14 cellular contexts compared by ENCODE assay signal in genomic region chr13:33227927-33228644, GRCh38. TPM values are rescaled to one million over a fixed set of nuclear protein-coding genes. Genes with fewer than 3 reads are reported as not detected.
DNase-seq lines count a peak whose midpoint lies in the region; ATAC-seq and TF ChIP-seq lines count a peak whose summit lies in the region.
"Had no signal": no experiment of that assay in that cellular context is flagged by ENCODE, and none has a peak within 500 bp of the region (broad histone marks: within the 10 kb centered on the region; RNA-seq: fewer than 3 reads in every experiment).

No MANE protein-coding gene starts in this region.

- H3K4me1 Mint-ChIP-seq in chondrocyte (ENCODE audit: low read depth) (peaks cover 63% of the 10 kb centered on the region), CD14-positive monocyte (peaks cover 12% of the 10 kb centered on the region)

- H3K4me3 Mint-ChIP-seq in chondrocyte (ENCODE audit: unreplicated experiment): no peak overlapping the region
- H3K4me3 Mint-ChIP-seq in CD14-positive monocyte: no peak overlapping the region
- H3K4me3 Mint-ChIP-seq: activated CD4-positive, alpha-beta T cell treated with anti-CD3 and anti-CD28 coated beads for 36 hours; stimulated activated naive CD8-positive, alpha-beta T cell treated with anti-CD3 and anti-CD28 coated beads, Interleukin-15, amount 100 ng/mL, for 72 hours had no signal

- intact Hi-C loops in A673 (cut with micrococcal nuclease; ENCODE audit: unreplicated experiment) (loop anchor here (1.0 to 5.0 kb wide), 3 partner anchors 209 to 314 kb away; no protein-coding TSS in a partner anchor), CD14-positive monocyte (cut with micrococcal nuclease) (loop anchor here in 1 of 2 donors (5.0 kb wide), 1 partner anchor 494 kb away; no protein-coding TSS in a partner anchor)

- H3K27me3 Mint-ChIP-seq in chondrocyte (ENCODE audit: low read depth): no peaks in the 10 kb centered on the region
- peaks cover 0 to 4% (median 0%) of the 10 kb centered on the region in 3 donors for H3K27me3 Mint-ChIP-seq in CD14-positive monocyte (ENCODE audit: low read depth in 3 of 3)
- H3K27me3 Mint-ChIP-seq: stimulated activated naive CD8-positive, alpha-beta T cell treated with anti-CD3 and anti-CD28 coated beads, Interleukin-15, amount 100 ng/mL, for 72 hours had no signal

- peak overlapping the region; percentile 71 for H3K27ac ChIP-seq in A673 (ENCODE audit: low read depth, low read length, poor library complexity, severe bottlenecking)

- peaks cover 52% of the 10 kb centered on the region for H3K4me1 ChIP-seq in A673 (ENCODE audit: insufficient read depth, low read length, poor library complexity, severe bottlenecking)

- no TSS peak for BruUV-seq in A673 (replicated peaks; lab: Mats Ljungman, UMichigan)

- peak; percentile 13 for ATAC-seq in HG03460 (IDR thresholded peaks at IDR 0.05; ENCODE audit: unreplicated experiment)
- no peak for ATAC-seq in HG02885 (IDR thresholded peaks at IDR 0.05; ENCODE audit: poor library complexity, unreplicated experiment)
- ATAC-seq in HG03469 (IDR thresholded peaks at IDR 0.05; ENCODE audit: unreplicated experiment): no peak

- no peak overlapping the region for H3K4me3 ChIP-seq in A673 (ENCODE audit: low read depth, low read length, poor library complexity, severe bottlenecking)
- H3K4me3 ChIP-seq: pancreas had no signal

- POLR2A ChIA-PET in A673 (lab: Charles Lee; ENCODE audit: low non-redundant PET): no interaction called here

- H3K36me3 ChIP-seq in A673 (ENCODE audit: insufficient read depth, low read length, poor library complexity, severe bottlenecking): no peaks in the 10 kb centered on the region
- H3K36me3 ChIP-seq: pancreas had no signal

- H3K27ac Mint-ChIP-seq in chondrocyte (ENCODE audit: unreplicated experiment) (peak overlapping the region; percentile 89), CD14-positive monocyte (peak overlapping the region in 1 of 7 donors; percentile 67)

- H3K9me3 ChIP-seq in A673 (ENCODE audit: low read depth, low read length, poor library complexity, severe bottlenecking): peaks cover 5% of the 10 kb centered on the region
- H3K9me3 ChIP-seq: pancreas had no signal

- no peak for DNase-seq in A673 (ENCODE audit: low spot score)
- DNase-seq in chondrocyte (ENCODE audit: low spot score): no peak
- DNase-seq in myocyte (ENCODE audit: low read depth): peak; percentile 57
- no peak for DNase-seq in activated effector memory CD4-positive, alpha-beta T cell treated with anti-CD3 and anti-CD28 coated beads, Interleukin-2, amount 50 U/mL, for 16 hours
- DNase-seq in CD14-positive monocyte (ENCODE audit: low spot score): no peak
- DNase-seq: activated CD4-positive, alpha-beta T cell treated with anti-CD3 and anti-CD28 coated beads for 36 hours; activated gamma-delta T cell; DMS 273 treated with DMSO at 0.1 percent for 48 hours; pancreas; stimulated activated CD4-positive, alpha-beta T cell treated with anti-CD3 and anti-CD28 coated beads, Interleukin-2, amount 100 ng/mL, for 48 hours had no signal

- TF ChIP-seq CTCF in A673 (conservative IDR thresholded peaks at IDR 0.05; ENCODE audit: low read depth, low read length) (no peak), chondrocyte (IDR thresholded peaks at IDR 0.05) (no peak), CD14-positive monocyte (IDR thresholded peaks at IDR 0.05) (no peak)

- H3K9me3 Mint-ChIP-seq in chondrocyte (ENCODE audit: low read depth) (peaks cover 10% of the 10 kb centered on the region), CD14-positive monocyte (peaks cover 5 to 13% (median 12%) of the 10 kb centered on the region in 7 donors)

- peaks cover 10% of the 10 kb centered on the region for H3K36me3 Mint-ChIP-seq in chondrocyte (ENCODE audit: low read depth)
- H3K36me3 Mint-ChIP-seq in CD14-positive monocyte: peaks cover 0 to 1% of the 10 kb centered on the region in 2 donors

- no peaks in the 10 kb centered on the region for H3K27me3 ChIP-seq in A673 (replicated peaks; ENCODE audit: insufficient read depth, low read depth, low read length, poor library complexity)
- H3K27me3 ChIP-seq: pancreas had no signal

- CTCF ChIA-PET in A673 (lab: Charles Lee): interaction anchor here (0.9 to 1.0 kb wide), 3 partner anchors 23 to 260 kb away, joined by 3 to 5 read pairs (median 3); no protein-coding TSS in a partner anchor

RNA-seq across cellular contexts. Expression of gene STARD13, which starts 57.5 kb away (rescaled TPM):
- total RNA-seq in A673 (2021) (45.7 and 48.7 TPM in 2 replicates), chondrocyte (37.6 to 57.8 TPM (median 41.0 TPM) in 3 replicates), myocyte (28.6 and 41.7 TPM in 2 replicates)
- 27.1 TPM for polyA plus RNA-seq in myocyte (2012)
- under 1 TPM; 0.37 to 0.60 TPM for polyA plus RNA-seq in CD14-positive monocyte
